In genomic region chr3:13021141-13021933, GRCh38 we compare ENCODE assay signal across 9 cellular contexts. TPM values are rescaled to one million over a fixed set of nuclear protein-coding genes. Genes with fewer than 3 reads are reported as not detected.
DNase-seq lines count a peak whose midpoint lies in the region; ATAC-seq, FAIRE-seq and TF ChIP-seq lines count a peak whose summit lies in the region.
"Had no signal": no experiment of that assay in that cellular context is flagged by ENCODE, and none has a peak within 500 bp of the region (broad histone marks: within the 10 kb centered on the region; RNA-seq: fewer than 3 reads in every experiment).

No MANE protein-coding gene starts in this region.

- H3K4me3 ChIP-seq in duodenal mucosa (ENCODE audit: low read depth in 1 of 2, low read length in 2 of 2), result peak overlapping the region; percentile 41 to 55
- H3K4me3 ChIP-seq in skeletal muscle tissue (ENCODE audit: low read length in 3 of 3), result peak overlapping the region; percentile 55 to 65 (median 59)
- no peak overlapping the region for H3K4me3 ChIP-seq in kidney (ENCODE audit: low read length in 2 of 2)

- no peak for ATAC-seq in GM18907 (IDR thresholded peaks at IDR 0.05; ENCODE audit: unreplicated experiment)

- H3K36me3 ChIP-seq in duodenal mucosa (ENCODE audit: control insufficient read depth in 1 of 2, insufficient read depth in 2 of 2, low read length in 2 of 2), result no peaks in the 10 kb centered on the region
- no peaks in the 10 kb centered on the region for H3K36me3 ChIP-seq in skeletal muscle tissue (ENCODE audit: control insufficient read depth in 3 of 3, insufficient read depth in 3 of 3, low read length in 3 of 3)
- H3K36me3 ChIP-seq in kidney (ENCODE audit: control insufficient read depth in 1 of 2, insufficient read depth in 2 of 2, low read length in 2 of 2), result no peaks in the 10 kb centered on the region

- no peak for TF ChIP-seq CTCF in kidney (IDR thresholded peaks at IDR 0.05; ENCODE audit: borderline replicate concordance, extremely low read depth, insufficient read depth)

- peak; percentile 68 for FAIRE-seq in GM18507 (lab: Jason Lieb, UNC)
- no peak for FAIRE-seq in kidney (lab: Jason Lieb, UNC)
- FAIRE-seq: TTC549 had no signal

- peaks cover 28 to 39% of the 10 kb centered on the region in 2 donors for H3K4me1 ChIP-seq in duodenal mucosa (ENCODE audit: control insufficient read depth in 1 of 2, insufficient read depth in 2 of 2, low read length in 2 of 2)
- peaks cover 53 to 67% (median 55%) of the 10 kb centered on the region in 3 donors for H3K4me1 ChIP-seq in skeletal muscle tissue (ENCODE audit: control insufficient read depth in 3 of 3, insufficient read depth in 3 of 3, low read length in 3 of 3)
- peaks cover 0 to 5% of the 10 kb centered on the region in 2 donors for H3K4me1 ChIP-seq in kidney (ENCODE audit: control insufficient read depth in 1 of 2, insufficient read depth in 1 of 2, low read depth in 1 of 2, low read length in 2 of 2)

- intact Hi-C loops in kidney (cut with DNase I), result no loop called here

- H3K9ac ChIP-seq in duodenal mucosa (ENCODE audit: low read depth in 1 of 2, low read length in 2 of 2) (peak overlapping the region in 1 of 2 donors; percentile 38), skeletal muscle tissue (ENCODE audit: low read depth in 1 of 3, low read length in 3 of 3) (peak overlapping the region in 2 of 3 donors; percentile 57 to 60), kidney (ENCODE audit: low read length in 2 of 2) (no peak overlapping the region)

- DNase-seq in GM18507 (ENCODE audit: extremely low spot score, insufficient read length, low read depth) (no peak), NCI-H2107 (lab: John Stamatoyannopoulos, UW) (peak; percentile 48), DMS153 (lab: John Stamatoyannopoulos, UW) (no peak), kidney (no peak), NCI-H1436 treated with DMSO at 0.1 percent for 48 hours (lab: John Stamatoyannopoulos, UW) (no peak)

- H3K9me3 ChIP-seq in duodenal mucosa (ENCODE audit: control insufficient read depth in 1 of 2, low read length in 2 of 2) (no peaks in the 10 kb centered on the region), skeletal muscle tissue (ENCODE audit: control insufficient read depth in 3 of 3, low read length in 3 of 3) (no peaks in the 10 kb centered on the region), kidney (ENCODE audit: control insufficient read depth in 1 of 2, low read length in 2 of 2) (no peaks in the 10 kb centered on the region)

- H3K27me3 ChIP-seq in duodenal mucosa (ENCODE audit: control insufficient read depth in 1 of 2, insufficient read depth in 2 of 2, low read length in 2 of 2) (no peaks in the 10 kb centered on the region), skeletal muscle tissue (ENCODE audit: control insufficient read depth in 3 of 3, insufficient read depth in 3 of 3, low read length in 3 of 3) (no peaks in the 10 kb centered on the region)

- H3K27ac ChIP-seq in duodenal mucosa (ENCODE audit: low read depth, low read length) (no peak overlapping the region), skeletal muscle tissue (ENCODE audit: low read depth, low read length) (peak overlapping the region; percentile 79), kidney (ENCODE audit: low read depth in 2 of 2, low read length in 2 of 2) (no peak overlapping the region)

RNA-seq across cellular contexts. Expression of gene IQSEC1, which starts 51.9 kb away (rescaled TPM):
- total RNA-seq in skeletal muscle tissue, result 27.1 TPM
- 45.7 TPM for total RNA-seq in kidney
- 15.1 TPM for polyA plus RNA-seq in kidney (ENCODE audit: insufficient read depth, low read depth, low replicate concordance)

Comparison
In these comparisons a context has a peak if more than half of its experiments do, and no peak if none do; other contexts are left out.
1. H3K4me3 ChIP-seq: peak in duodenal mucosa (2 of 2) and skeletal muscle tissue (3 of 3); none in kidney (0 of 2).
2. H3K9ac ChIP-seq: peak in skeletal muscle tissue (2 of 3); none in kidney (0 of 2).